Comparison of ENCODE assay signal across 14 cellular contexts in genomic region chr2:207226243-207226642, GRCh38.
A peak's percentile ranks its signal among the peaks of the same experiment; 100 is the strongest.
DNase-seq lines count a peak whose midpoint lies in the region; ATAC-seq and TF ChIP-seq lines count a peak whose summit lies in the region.
"Had no signal": no experiment of that assay in that cellular context is flagged by ENCODE, and none has a peak within 500 bp of the region (broad histone marks: within the 10 kb centered on the region; RNA-seq: fewer than 3 reads in every experiment).

No MANE protein-coding gene starts in this region.

- H3K27ac Mint-ChIP-seq in GM23338 = no peak overlapping the region

- no peaks in the 10 kb centered on the region for H3K9me2 ChIP-seq in GM23338 (ENCODE audit: insufficient read depth)

- TF ChIP-seq EP300 in sigmoid colon (IDR thresholded peaks at IDR 0.05) = no peak

- H3K4me3 ChIP-seq in GM23338 (no peak overlapping the region), sigmoid colon (no peak overlapping the region)
- H3K4me3 ChIP-seq: ovary had no signal

- H2AFZ ChIP-seq in GM23338 = peak overlapping the region; percentile 84; the same call in 1 of the 2 replicates

- no peak for TF ChIP-seq POLR2A in sigmoid colon (IDR thresholded peaks at IDR 0.05)

- peaks cover 70% of the 10 kb centered on the region for H3K4me1 Mint-ChIP-seq in GM23338

- H3K36me3 ChIP-seq in GM23338 (ENCODE audit: insufficient read depth) (no peaks in the 10 kb centered on the region), sigmoid colon (no peaks in the 10 kb centered on the region)
- H3K36me3 ChIP-seq: ovary, thoracic aorta had no signal

- H3K27me3 ChIP-seq in GM23338 (ENCODE audit: insufficient read depth) (no peaks in the 10 kb centered on the region), sigmoid colon (no peaks in the 10 kb centered on the region)
- H3K27me3 ChIP-seq: ovary had no signal

- H3K79me2 ChIP-seq in GM23338 (replicated peaks; ENCODE audit: insufficient read depth) = no peaks in the 10 kb centered on the region

- TF ChIP-seq CTCF in GM23338 (conservative IDR thresholded peaks at IDR 0.05; ENCODE audit: low read depth in 2 of 2) = no peak
- TF ChIP-seq CTCF in sigmoid colon (IDR thresholded peaks at IDR 0.05) = no peak

- H3K4me2 ChIP-seq in GM23338 = peak overlapping the region; percentile 67

- H3K9me3 ChIP-seq in sigmoid colon = no peaks in the 10 kb centered on the region
- H3K9me3 ChIP-seq: ovary, thoracic aorta had no signal

- intact Hi-C loops in sigmoid colon (cut with DNase I) = loop anchor here (2.0 to 10.0 kb wide), 3 partner anchors 33 to 141 kb away; no protein-coding TSS in a partner anchor

- H3K27ac ChIP-seq in GM23338 (ENCODE audit: low read depth) (no peak overlapping the region), epithelial cell of prostate (peak overlapping the region; percentile 52), sigmoid colon (peak overlapping the region in 3 of 4 donors; percentile 71 to 84 (median 77))
- H3K27ac ChIP-seq: HL-60, ovary had no signal

- H3K4me1 ChIP-seq in GM23338 (ENCODE audit: insufficient read depth) = peaks cover 47% of the 10 kb centered on the region
- peaks cover 0 to 48% (median 30%) of the 10 kb centered on the region in 4 donors for H3K4me1 ChIP-seq in sigmoid colon

- no peaks in the 10 kb centered on the region for H3K36me3 Mint-ChIP-seq in GM23338 (ENCODE audit: low read depth)
- H3K36me3 Mint-ChIP-seq: T-cell had no signal

- H3F3A ChIP-seq in GM23338 (replicated peaks; ENCODE audit: low read depth) = peaks cover 5% of the 10 kb centered on the region

- H3K4me3 Mint-ChIP-seq in GM23338 = 0 out of 3 replicates have a peak overlapping the region, but pooled peaks have one; percentile 57
- H3K4me3 Mint-ChIP-seq: activated T-cell treated with anti-CD3 and anti-CD28 coated beads, Interleukin-2, amount 50 U/mL, for 4 hours had no signal

- ATAC-seq in GM23338 (no peak), GM18511 (IDR thresholded peaks at IDR 0.05; ENCODE audit: unreplicated experiment) (no peak)
- ATAC-seq: activated T-cell treated with anti-CD3 and anti-CD28 coated beads, Interleukin-2, amount 50 U/mL, for 4 hours had no signal

- peaks cover 16% of the 10 kb centered on the region for H3K27me3 Mint-ChIP-seq in GM23338 (ENCODE audit: insufficient read depth, low read depth, poor library complexity)

- DNase-seq in GM23338 (ENCODE audit: low spot score) (no peak), NCI-H69 (lab: John Stamatoyannopoulos, UW) (peak; percentile 25), epithelial cell of prostate (ENCODE audit: low read depth, low spot score) (no peak), sigmoid colon (no peak), AML-193 (lab: John Stamatoyannopoulos, UW) (no peak)
- no peak for DNase-seq in stimulated activated CD4-positive, alpha-beta T cell treated with anti-CD3 and anti-CD28 coated beads, Interleukin-12 subunit alpha, Interleukin-12 subunit beta, amount 100 ng/mL, for 4 hours
- DNase-seq: activated T-cell treated with anti-CD3 and anti-CD28 coated beads, Interleukin-2, amount 50 U/mL, for 4 hours; midbrain; NCI-H510A; T-cell had no signal

- no peaks in the 10 kb centered on the region for H4K20me1 ChIP-seq in GM23338 (replicated peaks; ENCODE audit: insufficient read depth)

- no peaks in the 10 kb centered on the region for H3K9me3 Mint-ChIP-seq in GM23338
- H3K9me3 Mint-ChIP-seq: activated T-cell treated with anti-CD3 and anti-CD28 coated beads, Interleukin-2, amount 50 U/mL, for 4 hours; T-cell had no signal

TF ChIP-seq in GM23338, 12 proteins besides CTCF, POLR2A, EP300 and RAD21 (continues in another document):
- TF ChIP-seq ZNF331 (CRISPR knock-in tag; IDR thresholded peaks at IDR 0.05; ENCODE audit: low read depth) (no peak), EZH2phosphoT487 (IDR thresholded peaks at IDR 0.05; ENCODE audit: unreplicated experiment) (no peak), ETS1 (IDR thresholded peaks at IDR 0.05) (no peak), JUNB (IDR thresholded peaks at IDR 0.05; ENCODE audit: unreplicated experiment) (no peak), NANOG (IDR thresholded peaks at IDR 0.05; ENCODE audit: borderline replicate concordance) (no peak), CREB1 (CRISPR knock-in tag; IDR thresholded peaks at IDR 0.05; ENCODE audit: low read depth) (no peak), ZNF114 (CRISPR knock-in tag; IDR thresholded peaks at IDR 0.05) (no peak), STAT1 (IDR thresholded peaks at IDR 0.05; ENCODE audit: unreplicated experiment) (no peak), EZH2 (IDR thresholded peaks at IDR 0.05; ENCODE audit: low read depth, unreplicated experiment) (no peak), POLR2AphosphoS5 (IDR thresholded peaks at IDR 0.05; ENCODE audit: low read depth) (no peak), REST (IDR thresholded peaks at IDR 0.05; ENCODE audit: unreplicated experiment) (no peak)
